Comparison of ENCODE assay signal across 1 cellular context in genomic region chr1:1307908-1308755, GRCh38.
TF ChIP-seq lines count a peak whose summit lies in the region.

Gene ACAP3, minus strand, starts transcription at chr1:1307930. Its CDS starts 115 bp downstream, at chr1:1307815.
Gene PUSL1, plus strand, starts transcription at chr1:1308597. Its CDS starts 47 bp downstream, at chr1:1308644.

TF ChIP-seq in IMR-90, 13 proteins besides CTCF, POLR2A, EP300 and RAD21:
- no peak for TF ChIP-seq NFE2L2 (IDR thresholded peaks at IDR 0.05; ENCODE audit: low read depth, low read length)
- peak; percentile 78 for TF ChIP-seq MAZ (IDR thresholded peaks at IDR 0.05; ENCODE audit: borderline replicate concordance, low read depth, low read length)
- TF ChIP-seq ELK1 (IDR thresholded peaks at IDR 0.05; ENCODE audit: borderline replicate concordance, low read depth, low read length): no peak
- no peak for TF ChIP-seq RFX5 (IDR thresholded peaks at IDR 0.05; ENCODE audit: low read depth, low read length)
- TF ChIP-seq RCOR1 (IDR thresholded peaks at IDR 0.05; ENCODE audit: insufficient replicate concordance, low read length): no peak
- TF ChIP-seq CHD1 (IDR thresholded peaks at IDR 0.05; ENCODE audit: low read depth, low read length): no peak
- no peak for TF ChIP-seq SMC3 (IDR thresholded peaks at IDR 0.05; ENCODE audit: low read depth, low read length)
- peak; percentile 96 for TF ChIP-seq MXI1 (IDR thresholded peaks at IDR 0.05; ENCODE audit: borderline replicate concordance, low read depth, low read length)
- peak; percentile 99 for TF ChIP-seq CEBPB (IDR thresholded peaks at IDR 0.05; ENCODE audit: low read depth, low read length)
- no peak for TF ChIP-seq BHLHE40 (IDR thresholded peaks at IDR 0.05; ENCODE audit: low read depth, low read length)
- TF ChIP-seq USF2 (IDR thresholded peaks at IDR 0.05; ENCODE audit: low read depth, low read length): peak; percentile 81
- TF ChIP-seq FOS (IDR thresholded peaks at IDR 0.05; ENCODE audit: low read depth, low read length): no peak
- TF ChIP-seq MAFK (IDR thresholded peaks at IDR 0.05; ENCODE audit: low read depth, low read length): no peak
TF ChIP-seq in IMR-90: peak in this region for 4.
